Comparison of ENCODE assay signal across 8 cellular contexts in genomic region chr22:17158568-17159503, GRCh38. TPM values are rescaled to one million over a fixed set of nuclear protein-coding genes. Genes with fewer than 3 reads are reported as not detected.
DNase-seq lines count a peak whose midpoint lies in the region; ATAC-seq, FAIRE-seq and TF ChIP-seq lines count a peak whose summit lies in the region.

Gene HDHD5 (minus strand): TSS chr22:17159277. CDS start chr22:17159251, 26 bp downstream.

- FAIRE-seq in small intestine (lab: Jason Lieb, UNC): no peak

- BruUV-seq in mammary epithelial cell (replicated peaks; lab: Mats Ljungman, UMichigan): no TSS peak

- H3K36me3 ChIP-seq in mammary epithelial cell (ENCODE audit: insufficient read depth, low read length) (no peaks in the 10 kb centered on the region), small intestine (ENCODE audit: control insufficient read depth in 2 of 2, insufficient read depth in 2 of 2, low read length in 2 of 2) (no peaks in the 10 kb centered on the region)

- peaks cover 5% of the 10 kb centered on the region; the same call in 1 of the 2 replicates for H3K27me3 Mint-ChIP-seq in WTC11 (ENCODE audit: low read depth)

- peak within 1 kb of the TSS; percentile 87 for H3K4me3 Mint-ChIP-seq in WTC11

- peak within 1 kb of the TSS; percentile 46 to 91 (median 70) for H3K4me3 ChIP-seq in mammary epithelial cell (replicated peaks in 1 of 3; ENCODE audit: insufficient read depth in 1 of 3, low read depth in 2 of 3, low read length in 3 of 3)
- peak within 1 kb of the TSS; percentile 53 to 71 for H3K4me3 ChIP-seq in small intestine (ENCODE audit: low read depth in 1 of 2, low read length in 2 of 2)

- CTCF ChIA-PET in WTC11 (lab: Charles Lee) (interaction anchor here (0.9 to 7.9 kb wide), 11 partner anchors 13 to 343 kb away, joined by 3 to 108 read pairs (median 3); partner anchors contain the start of gene TMEM121B), mammary epithelial cell (lab: Charles Lee; ENCODE audit: low non-redundant PET) (interaction anchor here (0.7 kb wide), 1 partner anchor 23 kb away, joined by 3 read pairs; no protein-coding TSS in a partner anchor)

- ATAC-seq in GM18867 (IDR thresholded peaks at IDR 0.05; ENCODE audit: unreplicated experiment): peak; percentile 72
- peak; percentile 62 for ATAC-seq in HG03103 (IDR thresholded peaks at IDR 0.05; ENCODE audit: low read depth, unreplicated experiment)
- peak; percentile 83 for ATAC-seq in WTC11

- H3K27me3 ChIP-seq in mammary epithelial cell (ENCODE audit: insufficient read depth, low read length) (no peaks in the 10 kb centered on the region), small intestine (ENCODE audit: control insufficient read depth in 2 of 2, insufficient read depth in 2 of 2, low read length in 2 of 2) (no peaks in the 10 kb centered on the region)

- peaks cover 8% of the 10 kb centered on the region for H3K4me1 ChIP-seq in mammary epithelial cell (ENCODE audit: insufficient read depth, low read length)
- peaks cover 3 to 7% of the 10 kb centered on the region in 2 donors for H3K4me1 ChIP-seq in small intestine (ENCODE audit: control insufficient read depth in 2 of 2, insufficient read depth in 1 of 2, low read depth in 1 of 2, low read length in 1 of 2)

- H3K4me2 ChIP-seq in mammary epithelial cell (ENCODE audit: insufficient read depth, low read depth, low read length): peak within 1 kb of the TSS; percentile 88

- in situ Hi-C loops in mammary epithelial cell (cut with MboI; ENCODE audit: low sequenced_read_pairs in 2 of 2): loop anchor here (10.0 to 25.0 kb wide), 3 partner anchors 64 to 328 kb away; no protein-coding TSS in a partner anchor

- intact Hi-C loops in mammary epithelial cell (cut with micrococcal nuclease): loop anchor here (1.0 kb wide), 2 partner anchors 12 to 75 kb away; partner anchors contain the start of gene IL17RA

- WGBS in mammary epithelial cell (ENCODE audit: low coverage, missing lambda C conversion rate): 0% methylated on average over 24 of the region's 114 CpGs
- WGBS in small intestine, 3 donors: 0 to 1% (median 0%) methylated on average over 64 to 114 of the region's 114 CpGs

- H3K36me3 Mint-ChIP-seq in WTC11: peaks cover 4% of the 10 kb centered on the region; the same call in 1 of the 2 replicates

- H3K27ac ChIP-seq in mammary epithelial cell (ENCODE audit: insufficient read depth, low read depth, low read length) (peak within 1 kb of the TSS; percentile 43), small intestine (ENCODE audit: low read depth in 1 of 2, low read length in 1 of 2) (peak within 1 kb of the TSS; percentile 85 to 86)

- H4K20me1 ChIP-seq in mammary epithelial cell (ENCODE audit: insufficient read depth, low read length): no peaks in the 10 kb centered on the region

- H3K9ac ChIP-seq in mammary epithelial cell (ENCODE audit: insufficient read depth, low read length): peak within 1 kb of the TSS; percentile 60

- H3K9me3 ChIP-seq in mammary epithelial cell (replicated peaks; ENCODE audit: insufficient read depth, low read length): no peaks in the 10 kb centered on the region
- no peaks in the 10 kb centered on the region for H3K9me3 ChIP-seq in small intestine (ENCODE audit: control insufficient read depth, low read depth)

- DNase-seq in 8988T: peak; percentile 73
- peak; percentile 78 for DNase-seq in NCI-H2196 treated with DMSO at 0.1 percent for 48 hours (lab: John Stamatoyannopoulos, UW; ENCODE audit: unreplicated experiment)
- DNase-seq in WTC11 (ENCODE audit: low spot score): peak; percentile 89
- DNase-seq in mammary epithelial cell: peak; percentile 89
- DNase-seq in iPS-NIHi7 (ENCODE audit: extremely low spot score): peak; percentile 93
- DNase-seq in small intestine: peak; percentile 87

- H3K9me3 Mint-ChIP-seq in WTC11: no peaks in the 10 kb centered on the region

- H3K4me1 Mint-ChIP-seq in WTC11: peaks cover 32% of the 10 kb centered on the region

- TF ChIP-seq CTCF in WTC11 (IDR thresholded peaks at IDR 0.05): no peak
- TF ChIP-seq CTCF in mammary epithelial cell (conservative IDR thresholded peaks at IDR 0.05 in 1 of 2, IDR thresholded peaks at IDR 0.05 in 1 of 2; ENCODE audit: extremely low read depth in 1 of 2, insufficient read depth in 1 of 2, low read depth in 1 of 2, low read length in 2 of 2): no peak

- H3K79me2 ChIP-seq in mammary epithelial cell (ENCODE audit: insufficient read depth, low read length): peaks cover 46% of the 10 kb centered on the region

- dilution Hi-C loops in mammary epithelial cell (cut with HindIII; ENCODE audit: low sequenced_read_pairs): no loop called here

- POLR2A ChIA-PET in WTC11 (lab: Charles Lee): interaction anchor here (0.6 to 1.9 kb wide), 4 partner anchors 13 to 361 kb away, joined by 3 to 4 read pairs (median 3); no protein-coding TSS in a partner anchor

- peak within 1 kb of the TSS; percentile 79 for H3K27ac Mint-ChIP-seq in WTC11

- H2AFZ ChIP-seq in mammary epithelial cell (ENCODE audit: low read depth, low read length): peak within 1 kb of the TSS; percentile 87

TF ChIP-seq in WTC11, 78 proteins besides CTCF, POLR2A, EP300 and RAD21 (continues in another document):
- TF ChIP-seq IRF2 (CRISPR knock-in tag; IDR thresholded peaks at IDR 0.05; ENCODE audit: borderline replicate concordance, low read depth) (no peak), ETV6 (CRISPR knock-in tag; IDR thresholded peaks at IDR 0.05) (peak; percentile 7), HMGXB4 (CRISPR knock-in tag; IDR thresholded peaks at IDR 0.05) (0 out of 2 replicates have a peak, but pooled peaks have one; percentile 64), ZNF263 (CRISPR knock-in tag; IDR thresholded peaks at IDR 0.05; ENCODE audit: low read depth) (0 out of 2 replicates have a peak, but pooled peaks have one; percentile 19), ZBTB21 (CRISPR knock-in tag; IDR thresholded peaks at IDR 0.05; ENCODE audit: borderline replicate concordance) (no peak), TEAD4 (CRISPR knock-in tag; IDR thresholded peaks at IDR 0.05) (no peak), PRDM15 (CRISPR knock-in tag; IDR thresholded peaks at IDR 0.05) (0 out of 2 replicates have a peak, but pooled peaks have one; percentile 30), ZNF512 (CRISPR knock-in tag; IDR thresholded peaks at IDR 0.05; ENCODE audit: borderline replicate concordance) (no peak), RORB (CRISPR knock-in tag; IDR thresholded peaks at IDR 0.05) (no peak), FOXJ3 (CRISPR knock-in tag; IDR thresholded peaks at IDR 0.05; ENCODE audit: borderline replicate concordance) (no peak), GTF2I (CRISPR knock-in tag; conservative IDR thresholded peaks at IDR 0.05) (no peak), ZNF396 (CRISPR knock-in tag; IDR thresholded peaks at IDR 0.05; ENCODE audit: borderline replicate concordance) (no peak), EMX1 (CRISPR knock-in tag; IDR thresholded peaks at IDR 0.05) (no peak)

RNA-seq across cellular contexts. Expression of gene HDHD5, which starts in this region (rescaled TPM):
- total RNA-seq in WTC11 (2021): 84.0 to 114 TPM (median 110 TPM) in 3 replicates
- total RNA-seq in mammary epithelial cell: 10 to 100 TPM; 27.2 to 33.0 TPM
- polyA plus RNA-seq in mammary epithelial cell: 54.7 TPM
- 18.6 TPM for polyA minus RNA-seq in mammary epithelial cell
- 10 to 100 TPM; 61.4 to 70.8 (median 62.0) TPM for polyA plus RNA-seq in small intestine

Comparison
In these comparisons a context has a peak if more than half of its experiments do, and no peak if none do; other contexts are left out.
1. Peak in every context shown above with its lines: DNase-seq, ATAC-seq, H3K4me3 ChIP-seq and H3K27ac ChIP-seq.